Comparison of ENCODE assay signal across 9 cellular contexts in genomic region chr6:160348552-160349441, GRCh38. TPM values are rescaled to one million over a fixed set of nuclear protein-coding genes. Genes with fewer than 3 reads are reported as not detected.
DNase-seq lines count a peak whose midpoint lies in the region; ATAC-seq and TF ChIP-seq lines count a peak whose summit lies in the region.
"Had no signal": no experiment of that assay in that cellular context is flagged by ENCODE, and none has a peak within 500 bp of the region (broad histone marks: within the 10 kb centered on the region; RNA-seq: fewer than 3 reads in every experiment).

No MANE protein-coding gene starts in this region.

- peak; percentile 32 to 71 (median 56) for ATAC-seq in heart right ventricle
- no peak for ATAC-seq in GM18867 (IDR thresholded peaks at IDR 0.05; ENCODE audit: unreplicated experiment)

- H3K27ac ChIP-seq in heart right ventricle (peak overlapping the region in 6 of 10 donors; percentile 7 to 64 (median 27)), prostate gland (peak overlapping the region; percentile 83 to 89)

- H3K9me3 ChIP-seq in heart right ventricle, result no peaks in the 10 kb centered on the region
- H3K9me3 ChIP-seq in prostate gland, result no peaks in the 10 kb centered on the region
- no peaks in the 10 kb centered on the region for H3K9me3 ChIP-seq in BE2C

- intact Hi-C loops in heart right ventricle (cut with DNase I), result loop anchor here in 1 of 10 donors (5.0 kb wide), 1 partner anchor 421 kb away; no protein-coding TSS in a partner anchor
- intact Hi-C loops in prostate gland (cut with DNase I), result loop anchor here (5.0 kb wide), 1 partner anchor 206 kb away; no protein-coding TSS in a partner anchor

- H3K36me3 ChIP-seq in heart right ventricle (no peaks in the 10 kb centered on the region), prostate gland (no peaks in the 10 kb centered on the region), BE2C (no peaks in the 10 kb centered on the region)

- peak; percentile 64 for DNase-seq in ELF-1 (ENCODE audit: low read depth, low spot score)
- DNase-seq in T1000 (lab: John Stamatoyannopoulos, UW), result peak; percentile 10
- peak in 1 of 2 donors; percentile 30 for DNase-seq in heart right ventricle
- no peak for DNase-seq in prostate gland (ENCODE audit: low spot score)
- DNase-seq in GM13977 (ENCODE audit: low spot score), result no peak
- no peak for DNase-seq in BE2C
- DNase-seq in cerebellar nuclear complex (lab: John Stamatoyannopoulos, UW), result no peak

- TF ChIP-seq POLR2A in prostate gland (IDR thresholded peaks at IDR 0.05), result no peak

- TF ChIP-seq CTCF in heart right ventricle (IDR thresholded peaks at IDR 0.05), result peak in 3 of 9 donors; percentile 9 to 19 (median 14)
- TF ChIP-seq CTCF in prostate gland (IDR thresholded peaks at IDR 0.05), result peak in 2 of 4 experiments; percentile 45 to 49
- no peak for TF ChIP-seq CTCF in GM13977 (IDR thresholded peaks at IDR 0.05; ENCODE audit: extremely low read depth, insufficient read depth, missing control alignments)
- TF ChIP-seq CTCF in BE2C (IDR thresholded peaks at IDR 0.05; ENCODE audit: low read depth, low read length), result no peak

- WGBS in heart right ventricle, 2 donors, result 2% methylated on average over 71 to 82 of the region's 82 CpGs
- 7% methylated on average over 44 of the region's 82 CpGs for WGBS in prostate gland

- H3K27me3 ChIP-seq in heart right ventricle (peaks cover 0 to 66% (median 48%) of the 10 kb centered on the region in 7 donors), prostate gland (replicated peaks; ENCODE audit: insufficient read depth) (no peaks in the 10 kb centered on the region), BE2C (peaks cover 47% of the 10 kb centered on the region)

- H3K4me1 ChIP-seq in heart right ventricle (peaks cover 0 to 16% (median 7%) of the 10 kb centered on the region in 9 donors), prostate gland (replicated peaks) (no peaks in the 10 kb centered on the region), BE2C (no peaks in the 10 kb centered on the region)

- peak overlapping the region; percentile 32 to 60 (median 52) for H3K4me3 ChIP-seq in heart right ventricle
- H3K4me3 ChIP-seq in prostate gland, result peak overlapping the region; percentile 63 to 79
- H3K4me3 ChIP-seq in BE2C (ENCODE audit: low read depth, low read length), result no peak overlapping the region

- in situ Hi-C loops in GM13977 (cut with MboI; ENCODE audit: low pct_unique_long_range_greater_than_20kb, low sequenced_read_pairs, unreplicated experiment), result no loop called here

RNA-seq across cellular contexts. Expression of gene SLC22A3, which starts 0.6 kb away (rescaled TPM):
- total RNA-seq in heart right ventricle, result 1 to 10 TPM in 1 of 10 donors, under 1 TPM in 9; 0.26 to 1.3 (median 0.64) TPM
- 1 to 10 TPM in 1 of 2 donors, under 1 TPM in 1; 0.71 to 2.0 TPM for polyA plus RNA-seq in heart right ventricle
- total RNA-seq in prostate gland, result 100 to 1,000 TPM in 1 of 2 donors, 10 to 100 TPM in 1; 50.2 to 118 TPM
- polyA plus RNA-seq in BE2C (2012; ENCODE audit: insufficient read depth, insufficient read length, low read depth), result not detected
- total RNA-seq: H4 had no signal

Comparison
In these comparisons a context has a peak if more than half of its experiments do, and no peak if none do; other contexts are left out.
1. DNase-seq: peak in ELF-1 (single experiment) and T1000 (single experiment); none in prostate gland (single experiment), GM13977 (single experiment), BE2C (single experiment) and cerebellar nuclear complex (0 of 2).
2. RNA of gene SLC22A3, which starts 0.6 kb away (total RNA-seq): 50.2 to 118 TPM in prostate gland; 0.26 to 1.3 TPM in heart right ventricle; every median in the first group is over 10 times any median in the second.